In the genomic region with DNA sequence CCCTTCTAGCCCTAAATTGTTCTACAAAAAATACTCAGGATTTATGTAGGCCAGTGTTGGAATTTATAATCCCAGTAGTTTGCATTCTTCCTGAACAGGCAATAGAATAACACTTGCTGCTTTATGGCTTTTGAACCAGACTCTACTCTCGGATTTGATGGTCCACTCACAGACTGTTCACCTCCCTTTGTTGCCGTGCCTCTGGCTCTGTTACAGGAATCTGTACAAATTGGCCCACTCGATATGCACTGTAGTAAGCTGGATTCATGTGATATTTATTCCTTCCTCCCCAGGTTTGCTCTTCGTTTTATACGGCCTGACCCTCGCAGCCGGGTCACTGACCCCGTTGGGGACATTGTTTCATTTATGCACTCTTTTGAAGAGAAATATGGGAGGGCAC, we compare ENCODE assay signal across 28 cellular contexts. TPM values are rescaled to one million over a fixed set of nuclear protein-coding genes. Genes with fewer than 3 reads are reported as not detected.
DNase-seq lines count a peak whose midpoint lies in the region; ATAC-seq and TF ChIP-seq lines count a peak whose summit lies in the region.
"Had no signal": no experiment of that assay in that cellular context is flagged by ENCODE, and none has a peak within 500 bp of the region (broad histone marks: within the 10 kb centered on the region; RNA-seq: fewer than 3 reads in every experiment).

No MANE protein-coding gene starts in this region.

- peak overlapping the region; percentile 29 for H3K27ac Mint-ChIP-seq in HFFc6

- dilution Hi-C loops in mammary epithelial cell (cut with HindIII; ENCODE audit: low sequenced_read_pairs) = no loop called here

- in situ Hi-C loops in Panc1 (cut with HindIII; ENCODE audit: low pct_unique_long_range_greater_than_20kb, low sequenced_read_pairs) (no loop called here), mammary epithelial cell (cut with MboI; ENCODE audit: low sequenced_read_pairs in 2 of 2) (no loop called here)

- no peaks in the 10 kb centered on the region for H3K9me3 ChIP-seq in Panc1 (ENCODE audit: control insufficient read depth, insufficient read depth, low read depth, low read length)
- no peaks in the 10 kb centered on the region for H3K9me3 ChIP-seq in mammary epithelial cell (replicated peaks; ENCODE audit: insufficient read depth, low read length)
- H3K9me3 ChIP-seq: BLaER1 treated with 17β-estradiol and CSF1 and Interleukin-3, amounts not matched to agents 10 nM and 100 nM; MG63; SJCRH30 had no signal

- H3K4me3 Mint-ChIP-seq in HFFc6 = no peak overlapping the region; the same call in 1 of the 2 replicates
- H3K4me3 Mint-ChIP-seq: CD4-positive, alpha-beta memory T cell had no signal

- H3K4me2 ChIP-seq in mammary epithelial cell (ENCODE audit: insufficient read depth, low read depth, low read length) = peak overlapping the region; percentile 49
- H3K4me2 ChIP-seq: BLaER1 treated with 17β-estradiol and CSF1 and Interleukin-3, amounts not matched to agents 10 nM and 100 nM had no signal

- intact Hi-C loops in Panc1 (cut with micrococcal nuclease; ENCODE audit: unreplicated experiment) = loop anchor here (10.0 kb wide), 1 partner anchor 77 kb away; the partner anchor contains the start of gene CLTB
- intact Hi-C loops in mammary epithelial cell (cut with micrococcal nuclease) = loop anchor here (1.0 to 2.0 kb wide), 2 partner anchors 45 to 75 kb away; partner anchors contain the start of genes CLTB and RNF44

- peaks cover 58% of the 10 kb centered on the region for H3K36me3 ChIP-seq in Panc1 (ENCODE audit: control insufficient read depth, insufficient read depth, low read length)
- peaks cover 22% of the 10 kb centered on the region for H3K36me3 ChIP-seq in mammary epithelial cell (ENCODE audit: insufficient read depth, low read length)

- peaks cover 63% of the 10 kb centered on the region for H3K36me3 Mint-ChIP-seq in HFFc6 (ENCODE audit: low read depth)

- H2AFZ ChIP-seq in mammary epithelial cell (ENCODE audit: low read depth, low read length) = no peak overlapping the region

- H3K4me1 Mint-ChIP-seq in HFFc6 (ENCODE audit: low read depth) = peaks cover 42% of the 10 kb centered on the region

- TF ChIP-seq CTCF in HFFc6 (IDR thresholded peaks at IDR 0.05) = no peak
- TF ChIP-seq CTCF in Panc1 (IDR thresholded peaks at IDR 0.05) = no peak
- TF ChIP-seq CTCF in mammary epithelial cell (conservative IDR thresholded peaks at IDR 0.05 in 1 of 2, IDR thresholded peaks at IDR 0.05 in 1 of 2; ENCODE audit: extremely low read depth in 1 of 2, insufficient read depth in 1 of 2, low read depth in 1 of 2, low read length in 2 of 2) = no peak
- no peak for TF ChIP-seq CTCF in foreskin keratinocyte (conservative IDR thresholded peaks at IDR 0.05)

- 94% methylated on average over 8 of the region's 8 CpGs for WGBS in mammary epithelial cell (ENCODE audit: low coverage, missing lambda C conversion rate)

- H3K4me3 ChIP-seq in Panc1 (ENCODE audit: low read depth in 2 of 2, low read length in 2 of 2) (no peak overlapping the region), mammary epithelial cell (replicated peaks in 1 of 3; ENCODE audit: insufficient read depth in 1 of 3, low read depth in 2 of 3, low read length in 3 of 3) (no peak overlapping the region)
- H3K4me3 ChIP-seq: BLaER1 treated with 17β-estradiol and CSF1 and Interleukin-3, amounts not matched to agents 10 nM and 100 nM; GM12878; K562; MG63; SJCRH30 had no signal

- H3K4me1 ChIP-seq in Panc1 (ENCODE audit: control insufficient read depth, insufficient read depth, low read length) (peaks cover 14% of the 10 kb centered on the region), mammary epithelial cell (ENCODE audit: insufficient read depth, low read length) (peaks cover 23% of the 10 kb centered on the region), foreskin keratinocyte (peaks cover 26% of the 10 kb centered on the region)
- H3K4me1 ChIP-seq: SJCRH30 had no signal

- BruUV-seq in Panc1 (replicated peaks; lab: Mats Ljungman, UMichigan) (no TSS peak), mammary epithelial cell (replicated peaks; lab: Mats Ljungman, UMichigan) (no TSS peak)

- CTCF ChIA-PET in Panc1 (lab: Charles Lee) (interaction anchor here (0.5 kb wide), 1 partner anchor 31 kb away, joined by 3 read pairs; no protein-coding TSS in a partner anchor), mammary epithelial cell (lab: Charles Lee; ENCODE audit: low non-redundant PET) (interaction anchor here (0.5 kb wide), 1 partner anchor 52 kb away, joined by 11 read pairs; no protein-coding TSS in a partner anchor)

- no peaks in the 10 kb centered on the region; the same call in 1 of the 2 replicates for H3K27me3 Mint-ChIP-seq in HFFc6 (ENCODE audit: insufficient read depth)
- H3K27me3 Mint-ChIP-seq: CD4-positive, alpha-beta memory T cell had no signal

- POLR2A ChIA-PET in Panc1 (lab: Charles Lee) = no interaction called here

- no peaks in the 10 kb centered on the region for H3K9me3 Mint-ChIP-seq in HFFc6
- H3K9me3 Mint-ChIP-seq: CD4-positive, alpha-beta memory T cell had no signal

- ATAC-seq in Panc1 (no peak), foreskin keratinocyte (peak; percentile 7)
- ATAC-seq: GM12878, K562, Right ventricle myocardium inferior, SK-N-SH treated with all-trans-retinoic acid at 6 μM for 48 hours had no signal

- H3K27ac ChIP-seq in Panc1 (ENCODE audit: low read length) (peak overlapping the region; percentile 63), mammary epithelial cell (ENCODE audit: insufficient read depth, low read depth, low read length) (no peak overlapping the region), foreskin keratinocyte (no peak overlapping the region)
- H3K27ac ChIP-seq: BLaER1 treated with 17β-estradiol and CSF1 and Interleukin-3, amounts not matched to agents 10 nM and 100 nM; HL-60; SJCRH30 had no signal

- peaks cover 23% of the 10 kb centered on the region for H3K79me2 ChIP-seq in mammary epithelial cell (ENCODE audit: insufficient read depth, low read length)

- no peak overlapping the region for H3K9ac ChIP-seq in mammary epithelial cell (ENCODE audit: insufficient read depth, low read length)
- H3K9ac ChIP-seq: BLaER1 treated with 17β-estradiol and CSF1 and Interleukin-3, amounts not matched to agents 10 nM and 100 nM had no signal

- no peaks in the 10 kb centered on the region for H4K20me1 ChIP-seq in mammary epithelial cell (ENCODE audit: insufficient read depth, low read length)

- DNase-seq in HFFc6 = no peak
- no peak for DNase-seq in Panc1 (ENCODE audit: low read depth, low spot score)
- DNase-seq in mammary epithelial cell = no peak
- no peak for DNase-seq in foreskin keratinocyte
- no peak for DNase-seq in stimulated activated CD4-positive, alpha-beta T cell treated with anti-CD3 and anti-CD28 coated beads, Interleukin-2, amount 100 ng/mL, for 24 hours
- no peak for DNase-seq in NCI-H345 (lab: John Stamatoyannopoulos, UW)
- DNase-seq in middle frontal gyrus (ENCODE audit: extremely low spot score, low spot score) = no peak
- DNase-seq in NAMALWA (ENCODE audit: low spot score) = no peak
- DNase-seq: AML-193; CD4-positive, alpha-beta memory T cell; COR-L47; DMS53; GOT3; HCEC 1CT; Kasumi-1; MG63; NCI-H1694; NCI-H2029 treated with DMSO at 0.1 percent for 48 hours; NCI-H69; SJCRH30; T-helper 1 cell had no signal

- H3K27me3 ChIP-seq in Panc1 (ENCODE audit: control insufficient read depth, insufficient read depth, low read length) (no peaks in the 10 kb centered on the region), mammary epithelial cell (ENCODE audit: insufficient read depth, low read length) (no peaks in the 10 kb centered on the region), foreskin keratinocyte (no peaks in the 10 kb centered on the region)
- H3K27me3 ChIP-seq: BLaER1 treated with 17β-estradiol and CSF1 and Interleukin-3, amounts not matched to agents 10 nM and 100 nM; MG63; SJCRH30 had no signal

RNA-seq across cellular contexts. Expression of gene FAF2, which starts 43.7 kb away (rescaled TPM):
- total RNA-seq in HFFc6 (2021; fragmentation: NEBNext Ultra II Directional; extraction: Animal tissue kit (Norgen Biotek cat#: 25700)) = 10 to 100 TPM; 43.4 to 53.1 (median 49.3) TPM
- total RNA-seq in Panc1 (2021; ENCODE audit: unreplicated experiment) (86.6 TPM), mammary epithelial cell (10 to 100 TPM; 48.5 to 58.8 TPM), foreskin keratinocyte (42.7 and 48.8 TPM in 2 replicates)
- polyA plus RNA-seq in Panc1 (2012; ENCODE audit: insufficient read length) = 51.7 TPM
- polyA plus RNA-seq in mammary epithelial cell (34.9 TPM), foreskin keratinocyte (19.6 and 20.7 TPM in 2 replicates)
- polyA minus RNA-seq in mammary epithelial cell = 51.6 TPM

RNA-seq across cellular contexts. Expression of gene RNF44, which starts 45.3 kb away (rescaled TPM):
- 10 to 100 TPM; 10.6 to 13.4 (median 11.3) TPM for total RNA-seq in HFFc6 (2021; fragmentation: NEBNext Ultra II Directional; extraction: Animal tissue kit (Norgen Biotek cat#: 25700))
- 113 TPM for total RNA-seq in Panc1 (2021; ENCODE audit: unreplicated experiment)
- polyA plus RNA-seq in Panc1 (2012; ENCODE audit: insufficient read length) = 100 TPM
- total RNA-seq in mammary epithelial cell = 10 to 100 TPM in 1 of 2 donors, 1 to 10 TPM in 1; 5.5 to 29.1 TPM
- polyA plus RNA-seq in mammary epithelial cell = 7.9 TPM
- 10.3 TPM for polyA minus RNA-seq in mammary epithelial cell
- total RNA-seq in foreskin keratinocyte = 12.5 and 15.3 TPM in 2 replicates
- 12.1 and 12.7 TPM in 2 replicates for polyA plus RNA-seq in foreskin keratinocyte

RNA-seq across cellular contexts. Expression of gene CDHR2, which starts 57.2 kb away (rescaled TPM):
- total RNA-seq in HFFc6 (2021; fragmentation: NEBNext Ultra II Directional; extraction: Animal tissue kit (Norgen Biotek cat#: 25700)) = not detected
- total RNA-seq in Panc1 (2021; ENCODE audit: unreplicated experiment) (0.72 TPM), mammary epithelial cell (under 1 TPM; under 0.01 to 0.21 TPM), foreskin keratinocyte (0.04 and 0.27 TPM in 2 replicates)
- 1.8 TPM for polyA plus RNA-seq in Panc1 (2012; ENCODE audit: insufficient read length)
- polyA plus RNA-seq in mammary epithelial cell (0.01 TPM), foreskin keratinocyte (0.03 TPM in 1 of 2 replicates, not detected in the other)
- not detected for polyA minus RNA-seq in mammary epithelial cell
- total RNA-seq: NCI-H460, SJCRH30 had no signal
- polyA plus RNA-seq: CD4-positive, alpha-beta memory T cell had no signal
